ENCODE assay signal across 1 cellular context in the genomic region with DNA sequence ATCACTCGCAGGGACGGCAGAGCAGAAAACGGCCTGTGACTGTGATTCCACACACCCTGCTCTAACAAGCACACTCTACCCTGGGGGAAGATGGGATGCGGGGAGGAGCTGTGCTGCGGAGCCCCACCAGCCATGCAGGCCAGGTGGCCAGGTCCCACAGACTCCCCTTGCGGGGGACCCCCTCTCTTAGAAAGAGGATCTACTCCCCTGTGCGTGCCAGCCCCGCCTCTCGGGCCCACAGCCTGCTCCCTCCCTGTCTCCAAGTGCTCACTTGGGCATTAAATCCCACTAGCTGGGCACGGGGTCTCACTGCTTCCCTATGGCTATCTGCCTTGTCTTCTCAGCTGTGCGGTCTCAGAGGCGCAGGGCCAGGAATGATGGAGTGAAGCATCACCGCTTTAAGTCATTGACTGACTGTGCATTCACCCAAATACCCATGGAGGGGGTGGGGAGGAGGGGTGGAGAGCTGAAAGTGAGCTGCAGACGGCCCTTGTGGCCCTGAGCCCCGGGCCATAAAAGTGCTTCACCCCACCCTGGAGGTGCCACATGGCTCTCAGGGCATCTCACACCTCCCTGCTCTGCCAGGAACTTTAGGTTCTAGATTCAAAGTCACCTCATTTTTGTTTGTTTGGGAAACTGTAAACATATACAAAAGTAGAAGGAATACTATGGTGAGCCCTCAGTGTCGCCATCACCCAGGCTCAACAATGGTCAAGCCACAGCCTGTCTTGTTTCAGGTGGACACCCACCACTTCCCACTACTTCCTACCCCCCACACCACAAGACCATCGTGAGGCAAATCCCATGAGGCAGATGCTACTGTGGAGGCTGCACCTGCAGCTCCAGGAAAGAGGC.
TF ChIP-seq lines count a peak whose summit lies in the region.

No MANE protein-coding gene starts in this region.

TF ChIP-seq in H1, 55 proteins besides CTCF, POLR2A, EP300 and RAD21:
- TF ChIP-seq GTF2F1 (IDR thresholded peaks at IDR 0.05; ENCODE audit: borderline replicate concordance, low read depth, low read length) = no peak
- TF ChIP-seq SIX5 (IDR thresholded peaks at IDR 0.05; ENCODE audit: low read depth, low read length) = no peak
- no peak for TF ChIP-seq YY1 (IDR thresholded peaks at IDR 0.05; ENCODE audit: low read depth, low read length)
- TF ChIP-seq, protein P1, sequence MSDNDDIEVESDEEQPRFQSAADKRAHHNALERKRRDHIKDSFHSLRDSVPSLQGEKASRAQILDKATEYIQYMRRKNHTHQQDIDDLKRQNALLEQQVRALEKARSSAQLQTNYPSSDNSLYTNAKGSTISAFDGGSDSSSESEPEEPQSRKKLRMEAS (IDR thresholded peaks at IDR 0.05) = no peak
- no peak for TF ChIP-seq BACH1 (IDR thresholded peaks at IDR 0.05; ENCODE audit: low read length)
- TF ChIP-seq POLR2AphosphoS5 (IDR thresholded peaks at IDR 0.05; ENCODE audit: low read depth, low read length) = no peak
- no peak for TF ChIP-seq SIN3A (conservative IDR thresholded peaks at IDR 0.05 in 1 of 2, IDR thresholded peaks at IDR 0.05 in 1 of 2; ENCODE audit: low read depth in 1 of 2, low read length in 2 of 2)
- no peak for TF ChIP-seq TBP (IDR thresholded peaks at IDR 0.05; ENCODE audit: low read depth, low read length)
- TF ChIP-seq, protein P2, sequence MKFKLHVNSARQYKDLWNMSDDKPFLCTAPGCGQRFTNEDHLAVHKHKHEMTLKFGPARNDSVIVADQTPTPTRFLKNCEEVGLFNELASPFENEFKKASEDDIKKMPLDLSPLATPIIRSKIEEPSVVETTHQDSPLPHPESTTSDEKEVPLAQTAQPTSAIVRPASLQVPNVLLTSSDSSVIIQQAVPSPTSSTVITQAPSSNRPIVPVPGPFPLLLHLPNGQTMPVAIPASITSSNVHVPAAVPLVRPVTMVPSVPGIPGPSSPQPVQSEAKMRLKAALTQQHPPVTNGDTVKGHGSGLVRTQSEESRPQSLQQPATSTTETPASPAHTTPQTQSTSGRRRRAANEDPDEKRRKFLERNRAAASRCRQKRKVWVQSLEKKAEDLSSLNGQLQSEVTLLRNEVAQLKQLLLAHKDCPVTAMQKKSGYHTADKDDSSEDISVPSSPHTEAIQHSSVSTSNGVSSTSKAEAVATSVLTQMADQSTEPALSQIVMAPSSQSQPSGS (IDR thresholded peaks at IDR 0.05; ENCODE audit: low read length) = no peak
- no peak for TF ChIP-seq ZNF274 (IDR thresholded peaks at IDR 0.05; ENCODE audit: borderline replicate concordance, extremely low read depth, low read length)
- TF ChIP-seq RFX5 (IDR thresholded peaks at IDR 0.05; ENCODE audit: borderline replicate concordance, low read depth, low read length) = no peak
- no peak for TF ChIP-seq KDM1A (IDR thresholded peaks at IDR 0.05; ENCODE audit: borderline replicate concordance, low read length)
- no peak for TF ChIP-seq GABPA (IDR thresholded peaks at IDR 0.05; ENCODE audit: borderline replicate concordance, insufficient read depth, low read length)
- no peak for TF ChIP-seq TEAD4 (IDR thresholded peaks at IDR 0.05; ENCODE audit: low read depth, low read length)
- no peak for TF ChIP-seq SP4 (IDR thresholded peaks at IDR 0.05; ENCODE audit: low read length)
- TF ChIP-seq CHD2 (IDR thresholded peaks at IDR 0.05; ENCODE audit: low read length) = no peak
- no peak for TF ChIP-seq HDAC6 (IDR thresholded peaks at IDR 0.05; ENCODE audit: low read depth, low read length)
